Comparison of ENCODE assay signal across 17 cellular contexts in the genomic region with DNA sequence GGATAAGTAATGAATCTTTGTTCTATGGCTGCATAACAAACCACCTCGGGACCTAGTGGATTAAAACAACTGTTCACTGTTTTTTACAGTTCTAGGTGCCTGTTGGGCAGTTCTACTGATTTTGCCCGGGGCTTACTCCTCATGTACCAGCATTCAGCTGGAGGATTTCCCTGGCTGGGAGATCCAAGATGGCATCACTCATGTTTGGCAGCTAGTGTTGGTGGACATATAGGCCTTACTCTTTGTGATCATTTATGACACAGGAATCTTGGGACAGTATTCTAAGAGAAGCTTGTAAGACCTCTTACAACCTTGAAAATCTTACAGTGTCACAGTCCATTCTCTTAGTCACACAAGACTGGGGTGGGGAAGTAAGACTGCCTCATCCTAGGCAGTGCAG. TPM values are rescaled to one million over a fixed set of nuclear protein-coding genes. Genes with fewer than 3 reads are reported as not detected.
A peak's percentile ranks its signal among the peaks of the same experiment; 100 is the strongest.
DNase-seq lines count a peak whose midpoint lies in the region; ATAC-seq and TF ChIP-seq lines count a peak whose summit lies in the region.
"Had no signal": no experiment of that assay in that cellular context is flagged by ENCODE, and none has a peak within 500 bp of the region (broad histone marks: within the 10 kb centered on the region; RNA-seq: fewer than 3 reads in every experiment).

No MANE protein-coding gene starts in this region.

- peaks cover 99% of the 10 kb centered on the region for H3K36me3 Mint-ChIP-seq in activated T-helper 17 cell treated with anti-CD3 and anti-CD28 coated beads, Interleukin-2, amount 50 U/mL, for 72 hours (ENCODE audit: low read depth)
- peaks cover 13 to 40% (median 37%) of the 10 kb centered on the region in 5 donors for H3K36me3 Mint-ChIP-seq in naive thymus-derived CD4-positive, alpha-beta T cell

- no peak overlapping the region for H3K9ac ChIP-seq in DND-41 (ENCODE audit: low read depth, low read length)

- peak; percentile 22 for DNase-seq in SIG-M5 treated with dmso at 0.1 percent for 504 hours (lab: John Stamatoyannopoulos, UW; ENCODE audit: unreplicated experiment)
- DNase-seq in SIG-M5 (lab: John Stamatoyannopoulos, UW), result no peak
- no peak for DNase-seq in DND-41
- DNase-seq in naive thymus-derived CD4-positive, alpha-beta T cell, result no peak
- no peak for DNase-seq in stimulated activated CD4-positive, alpha-beta T cell treated with anti-CD3 and anti-CD28 coated beads, Interleukin-4, amount 100 ng/mL, for 1 hour
- DNase-seq: 8988T; activated B cell treated with CpG ODN at 0.5 μM for 24 hours; activated naive CD4-positive, alpha-beta T cell; body of pancreas; cortex of kidney; NCI-H187 treated with DMSO at 0.1 percent for 48 hours; stimulated activated naive B cell treated with anti-CD40 and anti-IgM and Interleukin-4, amounts not matched to agents 10 μg/mL and 1 μg/mL and 100 μg/mL, for 72 hours; T-helper 1 cell had no signal

- POLR2A ChIA-PET in naive thymus-derived CD4-positive, alpha-beta T cell (lab: Charles Lee), result no interaction called here

- peaks cover 96% of the 10 kb centered on the region for H3K79me2 ChIP-seq in DND-41 (ENCODE audit: insufficient read depth, low read length)

- no peak overlapping the region for H2AFZ ChIP-seq in DND-41 (ENCODE audit: low read depth, low read length)

- H3K27me3 ChIP-seq in DND-41 (ENCODE audit: insufficient read depth, low read length, poor library complexity), result no peaks in the 10 kb centered on the region
- H3K27me3 ChIP-seq in naive thymus-derived CD4-positive, alpha-beta T cell (ENCODE audit: control insufficient read depth in 2 of 2, insufficient read depth in 2 of 2, low read length in 2 of 2), result no peaks in the 10 kb centered on the region
- H3K27me3 ChIP-seq: body of pancreas had no signal

- no peaks in the 10 kb centered on the region for H3K9me3 ChIP-seq in DND-41 (ENCODE audit: insufficient read depth, low read length, severe bottlenecking)
- no peaks in the 10 kb centered on the region for H3K9me3 ChIP-seq in naive thymus-derived CD4-positive, alpha-beta T cell (ENCODE audit: control insufficient read depth in 2 of 3, low read length in 3 of 3)
- H3K9me3 ChIP-seq: body of pancreas had no signal

- no peak overlapping the region for H3K27ac ChIP-seq in DND-41 (ENCODE audit: low read length)
- H3K27ac ChIP-seq in naive thymus-derived CD4-positive, alpha-beta T cell (ENCODE audit: low read depth, low read length), result no peak overlapping the region
- H3K27ac ChIP-seq: body of pancreas, C4-2B had no signal

- H3K4me3 ChIP-seq in DND-41 (ENCODE audit: low read depth in 1 of 2, low read length in 2 of 2), result 0 out of 4 replicates have a peak overlapping the region, but pooled peaks of 1 of the 2 experiments have one; percentile 2
- no peak overlapping the region for H3K4me3 ChIP-seq in naive thymus-derived CD4-positive, alpha-beta T cell (ENCODE audit: low read length)
- H3K4me3 ChIP-seq: body of pancreas had no signal

- TF ChIP-seq CTCF in DND-41 (IDR thresholded peaks at IDR 0.05; ENCODE audit: borderline replicate concordance, extremely low read depth, low read length, poor library complexity, severe bottlenecking), result no peak

- peaks cover 32% of the 10 kb centered on the region for H3K4me1 Mint-ChIP-seq in activated T-helper 17 cell treated with anti-CD3 and anti-CD28 coated beads, Interleukin-2, amount 50 U/mL, for 72 hours
- peaks cover 54 to 91% (median 87%) of the 10 kb centered on the region in 7 donors for H3K4me1 Mint-ChIP-seq in naive thymus-derived CD4-positive, alpha-beta T cell

- intact Hi-C loops in naive thymus-derived CD4-positive, alpha-beta T cell (cut with micrococcal nuclease), result loop anchor here in 1 of 2 donors (1.0 to 10.0 kb wide), 3 partner anchors 11 to 592 kb away; no protein-coding TSS in a partner anchor

- no peaks in the 10 kb centered on the region for H3K27me3 Mint-ChIP-seq in activated T-helper 17 cell treated with anti-CD3 and anti-CD28 coated beads, Interleukin-2, amount 50 U/mL, for 72 hours
- H3K27me3 Mint-ChIP-seq in naive thymus-derived CD4-positive, alpha-beta T cell, result no peaks in the 10 kb centered on the region
- H3K27me3 Mint-ChIP-seq: activated B cell treated with CpG ODN at 0.5 μM for 24 hours; stimulated activated naive B cell treated with anti-CD40 and anti-IgM and Interleukin-4, amounts not matched to agents 10 μg/mL and 1 μg/mL and 100 μg/mL, for 72 hours had no signal

- ATAC-seq in DND-41 (ENCODE audit: insufficient read depth, low read depth), result no peak
- no peak for ATAC-seq in activated T-helper 17 cell treated with anti-CD3 and anti-CD28 coated beads, Interleukin-2, amount 50 U/mL, for 72 hours (replicated peaks)
- ATAC-seq in naive thymus-derived CD4-positive, alpha-beta T cell, result no peak
- ATAC-seq in HG03095 (IDR thresholded peaks at IDR 0.05; ENCODE audit: unreplicated experiment), result no peak
- ATAC-seq in HG03159 (IDR thresholded peaks at IDR 0.05; ENCODE audit: unreplicated experiment), result no peak
- ATAC-seq: body of pancreas; stimulated activated naive B cell treated with anti-CD40 and anti-IgM and Interleukin-4, amounts not matched to agents 10 μg/mL and 1 μg/mL and 100 μg/mL, for 72 hours had no signal

- peaks cover 81% of the 10 kb centered on the region for H3K36me3 ChIP-seq in DND-41 (ENCODE audit: insufficient read depth, low read length)
- H3K36me3 ChIP-seq in naive thymus-derived CD4-positive, alpha-beta T cell (ENCODE audit: control insufficient read depth in 2 of 3, insufficient read depth in 3 of 3, low read length in 3 of 3), result peaks cover 0 to 21% (median 0%) of the 10 kb centered on the region in 3 experiments

- no peaks in the 10 kb centered on the region for H3K9me3 Mint-ChIP-seq in activated T-helper 17 cell treated with anti-CD3 and anti-CD28 coated beads, Interleukin-2, amount 50 U/mL, for 72 hours
- peaks cover 0 to 5% (median 0%) of the 10 kb centered on the region in 11 donors for H3K9me3 Mint-ChIP-seq in naive thymus-derived CD4-positive, alpha-beta T cell
- H3K9me3 Mint-ChIP-seq: activated B cell treated with CpG ODN at 0.5 μM for 24 hours had no signal

- peaks cover 81% of the 10 kb centered on the region for H4K20me1 ChIP-seq in DND-41 (ENCODE audit: insufficient read depth, low read length)

- no peak overlapping the region for H3K27ac Mint-ChIP-seq in activated T-helper 17 cell treated with anti-CD3 and anti-CD28 coated beads, Interleukin-2, amount 50 U/mL, for 72 hours
- H3K27ac Mint-ChIP-seq in naive thymus-derived CD4-positive, alpha-beta T cell, result peak overlapping the region in 3 of 9 donors; percentile 0 to 52 (median 5)
- H3K27ac Mint-ChIP-seq: activated B cell treated with CpG ODN at 0.5 μM for 24 hours; stimulated activated naive B cell treated with anti-CD40 and anti-IgM and Interleukin-4, amounts not matched to agents 10 μg/mL and 1 μg/mL and 100 μg/mL, for 72 hours had no signal

- peak overlapping the region; percentile 91 for H3K4me3 Mint-ChIP-seq in activated T-helper 17 cell treated with anti-CD3 and anti-CD28 coated beads, Interleukin-2, amount 50 U/mL, for 72 hours
- peak overlapping the region; percentile 0 to 100 (median 51) for H3K4me3 Mint-ChIP-seq in naive thymus-derived CD4-positive, alpha-beta T cell
- H3K4me3 Mint-ChIP-seq: activated B cell treated with CpG ODN at 0.5 μM for 24 hours; stimulated activated naive B cell treated with anti-CD40 and anti-IgM and Interleukin-4, amounts not matched to agents 10 μg/mL and 1 μg/mL and 100 μg/mL, for 72 hours had no signal

- H3K4me2 ChIP-seq in DND-41 (ENCODE audit: insufficient read depth, low read length), result peak overlapping the region; percentile 72

- CTCF ChIA-PET in naive thymus-derived CD4-positive, alpha-beta T cell (lab: Charles Lee), result no interaction called here

- H3K4me1 ChIP-seq in DND-41 (ENCODE audit: insufficient read depth, low read length), result peaks cover 40% of the 10 kb centered on the region
- H3K4me1 ChIP-seq in naive thymus-derived CD4-positive, alpha-beta T cell (ENCODE audit: control insufficient read depth in 2 of 2, insufficient read depth in 2 of 2, low read length in 2 of 2), result peaks cover 45 to 53% of the 10 kb centered on the region in 2 donors

RNA-seq across cellular contexts. Expression of a gene that starts 4.6 kb away (rescaled TPM):
- total RNA-seq in activated T-helper 17 cell treated with anti-CD3 and anti-CD28 coated beads, Interleukin-2, amount 50 U/mL, for 72 hours, result 10 to 100 TPM; 69.6 to 71.0 TPM
- total RNA-seq in naive thymus-derived CD4-positive, alpha-beta T cell, result 100 to 1,000 TPM in 2 of 5 experiments, 10 to 100 TPM in 3; 64.3 to 120 (median 80.2) TPM
- 100 to 1,000 TPM; 187 to 210 TPM for polyA plus RNA-seq in naive thymus-derived CD4-positive, alpha-beta T cell
